Comparison of ENCODE assay signal across 9 cellular contexts in the genomic region with DNA sequence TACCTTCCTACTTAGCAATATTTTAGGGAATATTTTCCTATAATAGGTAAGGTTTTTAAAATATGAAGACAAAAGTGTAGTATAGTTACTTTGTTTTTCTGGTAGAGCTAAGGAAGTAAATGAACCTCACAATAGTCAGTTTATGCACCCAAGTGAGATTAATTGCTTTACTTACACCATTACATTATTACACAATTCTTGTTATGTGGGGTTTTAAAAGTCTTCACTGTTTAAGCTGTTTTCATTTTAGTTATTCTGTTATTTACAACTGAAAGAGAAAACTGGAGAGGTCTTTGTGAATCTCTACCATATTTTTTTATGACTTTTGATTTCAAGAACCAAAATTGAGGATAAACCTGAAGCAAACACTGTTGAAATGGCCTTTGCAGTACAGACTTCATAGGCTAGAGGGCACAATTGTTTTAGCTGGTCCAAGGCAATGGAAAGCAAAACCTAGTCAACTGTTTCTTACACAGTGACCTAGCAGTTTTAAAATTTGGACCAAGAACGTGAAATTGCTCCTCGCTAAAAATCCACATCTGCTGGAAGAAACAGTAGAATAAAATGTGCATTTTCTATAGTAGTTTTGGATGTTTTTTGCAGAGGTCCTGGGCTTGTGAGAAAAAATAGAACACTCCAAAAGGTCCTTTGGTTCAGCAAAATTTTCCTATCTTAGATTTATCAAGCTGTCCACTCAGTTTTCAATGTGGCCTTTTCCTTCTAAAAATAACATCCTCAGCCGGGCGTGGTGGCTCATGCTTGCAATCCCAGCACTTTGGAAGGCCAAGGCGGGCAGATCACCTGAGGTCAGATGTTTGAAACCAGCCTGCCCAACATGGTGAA.
DNase-seq lines count a peak whose midpoint lies in the region; ATAC-seq and TF ChIP-seq lines count a peak whose summit lies in the region.
"Had no signal": no experiment of that assay in that cellular context is flagged by ENCODE, and none has a peak within 500 bp of the region (broad histone marks: within the 10 kb centered on the region; RNA-seq: fewer than 3 reads in every experiment).

No MANE protein-coding gene starts in this region.

- no peaks in the 10 kb centered on the region for H3K27me3 ChIP-seq in NT2/D1 (ENCODE audit: insufficient read depth, insufficient read length)
- H3K27me3 ChIP-seq in kidney epithelial cell (ENCODE audit: control insufficient read depth, insufficient read depth, low read length) = peaks cover 4% of the 10 kb centered on the region
- no peaks in the 10 kb centered on the region for H3K27me3 ChIP-seq in stomach
- H3K27me3 ChIP-seq: BLaER1 had no signal

- H3K9me3 ChIP-seq in NT2/D1 (ENCODE audit: insufficient read depth, low read length) = no peaks in the 10 kb centered on the region
- H3K9me3 ChIP-seq in stomach = no peaks in the 10 kb centered on the region
- H3K9me3 ChIP-seq: BLaER1 had no signal

- no peak for TF ChIP-seq POLR2A in stomach (IDR thresholded peaks at IDR 0.05)

- TF ChIP-seq CTCF in cardiac fibroblast (IDR thresholded peaks at IDR 0.05; ENCODE audit: low read depth, low read length) (peak; percentile 81), kidney epithelial cell (IDR thresholded peaks at IDR 0.05; ENCODE audit: insufficient read depth, low read length, poor library complexity, severe bottlenecking) (peak; percentile 76), stomach (IDR thresholded peaks at IDR 0.05) (peak in 5 of 7 experiments; percentile 71 to 79 (median 74))

- DNase-seq in DMS79 treated with DMSO at 0.1 percent for 48 hours (lab: John Stamatoyannopoulos, UW) (peak; percentile 35), DMS79 (lab: John Stamatoyannopoulos, UW) (no peak), NT2/D1 (ENCODE audit: low read depth, low spot score) (peak; percentile 32), cardiac fibroblast (ENCODE audit: low read depth in 2 of 2) (peak; percentile 82 to 88), kidney epithelial cell (ENCODE audit: low read depth) (peak; percentile 26), stomach (no peak)

- ATAC-seq in GM19438 (IDR thresholded peaks at IDR 0.05; ENCODE audit: low read depth, unreplicated experiment) (peak; percentile 94), HG03378 (IDR thresholded peaks at IDR 0.05; ENCODE audit: unreplicated experiment) (peak; percentile 95)

- H3K27ac ChIP-seq in stomach = peak overlapping the region in 2 of 5 donors; percentile 55 to 70
- H3K27ac ChIP-seq: BLaER1 had no signal

- intact Hi-C loops in stomach (cut with DNase I; ENCODE audit: low total_unique reads) = no loop called here

- no peak overlapping the region for H3K4me3 ChIP-seq in NT2/D1 (ENCODE audit: insufficient read length, low read depth)
- H3K4me3 ChIP-seq in cardiac fibroblast (replicated peaks in 1 of 2; ENCODE audit: low read depth in 2 of 2, low read length in 2 of 2) = no peak overlapping the region
- no peak overlapping the region for H3K4me3 ChIP-seq in kidney epithelial cell (ENCODE audit: low read depth, low read length)
- H3K4me3 ChIP-seq in stomach = no peak overlapping the region
- H3K4me3 ChIP-seq: BLaER1 had no signal

- WGBS in stomach, 5 donors = 5 to 19% (median 10%) methylated on average over 5 of the region's 5 CpGs

- H3K9ac ChIP-seq in NT2/D1 (ENCODE audit: insufficient read length, low read depth) = no peak overlapping the region
- H3K9ac ChIP-seq: BLaER1 had no signal

- H3K4me1 ChIP-seq in NT2/D1 (ENCODE audit: insufficient read depth, insufficient read length) = peaks cover under 1% of the 10 kb centered on the region
- peaks cover 0 to 19% (median 3%) of the 10 kb centered on the region in 4 donors for H3K4me1 ChIP-seq in stomach
- H3K4me1 ChIP-seq: BLaER1 had no signal

- TF ChIP-seq EP300 in stomach (IDR thresholded peaks at IDR 0.05) = no peak

- H3K36me3 ChIP-seq in NT2/D1 (ENCODE audit: insufficient read depth, insufficient read length, low read length) (no peaks in the 10 kb centered on the region), kidney epithelial cell (ENCODE audit: control insufficient read depth, insufficient read depth, low read length) (no peaks in the 10 kb centered on the region), stomach (no peaks in the 10 kb centered on the region)
- H3K36me3 ChIP-seq: BLaER1 had no signal

Comparison
In these comparisons a context has a peak if more than half of its experiments do, and no peak if none do; other contexts are left out.
1. DNase-seq: peak in DMS79 treated with DMSO at 0.1 percent for 48 hours (single experiment), NT2/D1 (single experiment), cardiac fibroblast (2 of 2) and kidney epithelial cell (single experiment); none in DMS79 (single experiment) and stomach (single experiment).
2. Peak in every context shown above with its lines, with median percentiles within 50 percentile points of each other: CTCF ChIP-seq.